Comparison of ENCODE assay signal across 13 cellular contexts in genomic region chr19:54905908-54906511, GRCh38. TPM values are rescaled to one million over a fixed set of nuclear protein-coding genes. Genes with fewer than 3 reads are reported as not detected.
A peak's percentile ranks its signal among the peaks of the same experiment; 100 is the strongest.
DNase-seq lines count a peak whose midpoint lies in the region; ATAC-seq, FAIRE-seq and TF ChIP-seq lines count a peak whose summit lies in the region.
"Had no signal": no experiment of that assay in that cellular context is flagged by ENCODE, and none has a peak within 500 bp of the region (broad histone marks: within the 10 kb centered on the region; RNA-seq: fewer than 3 reads in every experiment).

TSS of gene NCR1 (plus strand) at chr19:54906148. CDS start at chr19:54906188, 40 bp downstream.

- no TSS peak for BruUV-seq in HepG2 (replicated peaks; lab: Mats Ljungman, UMichigan)

- H3K9me3 ChIP-seq in HepG2 (ENCODE audit: low read length) = no peaks in the 10 kb centered on the region

- CTCF ChIA-PET in T-cell (lab: Charles Lee) (interaction anchor here in 1 of 2 donors (0.7 kb wide), 1 partner anchor 12 kb away, joined by 3 read pairs; no protein-coding TSS in a partner anchor), HepG2 (lab: Yijun Ruan, JAX; ENCODE audit: low intra/inter-chr PET ratio, low total read pairs) (no interaction called here)

- no peak within 1 kb of the TSS for H3K4me3 ChIP-seq in HepG2 (replicated peaks in 1 of 3; ENCODE audit: insufficient read depth in 1 of 3, low read depth in 2 of 3, low read length in 3 of 3)

- no peaks in the 10 kb centered on the region for H3K4me1 Mint-ChIP-seq in T-cell

- H3K4me2 ChIP-seq in HepG2 (ENCODE audit: low read depth, low read length) = no peak within 1 kb of the TSS

- no peak within 1 kb of the TSS for H3K27ac ChIP-seq in HepG2 (ENCODE audit: extremely low read length, insufficient read depth, low read length)

- no peak for TF ChIP-seq CTCF in HepG2 (CRISPR knock-in tag; IDR thresholded peaks at IDR 0.05)

- H3K36me3 ChIP-seq in HepG2 (replicated peaks in 1 of 2; ENCODE audit: control insufficient read depth in 1 of 2, insufficient read depth in 2 of 2, low read length in 2 of 2) = no peaks in the 10 kb centered on the region

- H3K36me3 Mint-ChIP-seq in T-cell = no peaks in the 10 kb centered on the region
- H3K36me3 Mint-ChIP-seq: activated naive CD8-positive, alpha-beta T cell; naive B cell had no signal

- peak within 1 kb of the TSS in 2 of 3 donors; percentile 11 to 53 for H3K4me3 Mint-ChIP-seq in T-cell
- H3K4me3 Mint-ChIP-seq: activated naive CD8-positive, alpha-beta T cell; naive B cell had no signal

- no peak within 1 kb of the TSS for H2AFZ ChIP-seq in HepG2 (ENCODE audit: low read length)

- H3K27ac Mint-ChIP-seq in T-cell = no peak within 1 kb of the TSS
- H3K27ac Mint-ChIP-seq: activated naive CD8-positive, alpha-beta T cell; naive B cell had no signal

- H3K9me3 Mint-ChIP-seq in T-cell = peaks cover 0 to 4% (median 0%) of the 10 kb centered on the region in 3 donors

- peaks cover 4 to 8% of the 10 kb centered on the region in 2 donors for H3K27me3 Mint-ChIP-seq in T-cell

- FAIRE-seq in HepG2 (lab: Jason Lieb, UNC) = no peak

- H3K27me3 ChIP-seq in HepG2 (ENCODE audit: control insufficient read depth in 1 of 2, insufficient read depth in 2 of 2, low read length in 2 of 2) = peaks cover 2 to 11% of the 10 kb centered on the region in 2 experiments; a peak in 2 of 5 replicates

- TF ChIP-seq RAD21 in HepG2 (CRISPR knock-in tag; IDR thresholded peaks at IDR 0.05) = no peak

- intact Hi-C loops in HepG2 (cut with micrococcal nuclease; ENCODE audit: unreplicated experiment) = no loop called here

- DNase-seq in activated T-cell treated with anti-CD3 and anti-CD28 coated beads for 48 hours (ENCODE audit: low read depth) (peak; percentile 6), T-cell (peak in 22 of 34 experiments; percentile 5 to 55 (median 22)), HepG2 (ENCODE audit: low spot score) (no peak), iPS-NIHi11 (ENCODE audit: low spot score) (no peak)
- no peak for DNase-seq in activated T-cell treated with anti-CD3 and anti-CD28 coated beads, Interleukin-2, amount 50 U/mL, for 1 hour
- DNase-seq in stimulated activated naive CD8-positive, alpha-beta T cell treated with anti-CD3 and anti-CD28 coated beads, Interleukin-15, Interleukin-2, amounts not matched to agents 100 U/mL and 50 U/mL, for 24 hours = peak; percentile 15
- DNase-seq in stimulated activated naive CD4-positive, alpha-beta T cell (lab: John Stamatoyannopoulos, UW) = no peak
- DNase-seq: naive B cell, NCI-H1105 treated with DMSO at 0.1 percent for 48 hours, NCI-H510A, SIG-M5 had no signal

- no peak for TF ChIP-seq POLR2A in HepG2 (IDR thresholded peaks at IDR 0.05; ENCODE audit: insufficient read depth in 1 of 2, low read depth in 2 of 2, low read length in 2 of 2)

- no peaks in the 10 kb centered on the region for H3K4me1 ChIP-seq in HepG2 (ENCODE audit: insufficient read depth, low read length)

- peak in 3 of 4 experiments; percentile 11 to 40 (median 18) for ATAC-seq in T-cell (replicated peaks in 1 of 4)
- ATAC-seq in HepG2 = peak; percentile 30; the same call in 2 of the 3 replicates
- ATAC-seq in stimulated activated naive CD8-positive, alpha-beta T cell treated with anti-CD3 and anti-CD28 coated beads, Interleukin-15, Interleukin-2, amounts not matched to agents 100 U/mL and 50 U/mL, for 24 hours = peak; percentile 23
- ATAC-seq in GM21619 (IDR thresholded peaks at IDR 0.05; ENCODE audit: unreplicated experiment) = no peak

- no peaks in the 10 kb centered on the region for H4K20me1 ChIP-seq in HepG2 (ENCODE audit: insufficient read depth, low read length)

- 16% methylated on average over 6 of the region's 20 CpGs for WGBS in HepG2 (ENCODE audit: low lambda C conversion rate)

- POLR2A ChIA-PET in T-cell (lab: Charles Lee) = interaction anchor here in 1 of 2 donors (0.5 kb wide), 1 partner anchor 947 kb away, joined by 9 read pairs; no protein-coding TSS in a partner anchor
- POLR2A ChIA-PET in HepG2 (lab: Yijun Ruan, JAX) = no interaction called here

- H3K9ac ChIP-seq in HepG2 (ENCODE audit: insufficient read depth, low read depth, low read length) = no peak within 1 kb of the TSS

- TF ChIP-seq EP300 in HepG2 (IDR thresholded peaks at IDR 0.05; ENCODE audit: low read depth in 2 of 2, low read length in 2 of 2) = no peak
- TF ChIP-seq EP300 in HepG2 (CRISPR knock-in tag; IDR thresholded peaks at IDR 0.05; ENCODE audit: borderline replicate concordance) = no peak

- in situ Hi-C loops in HepG2 (cut with HindIII; ENCODE audit: extremely low pct_ligation_motif_present, low pct_unique_long_range_greater_than_20kb) = no loop called here

- H3K79me2 ChIP-seq in HepG2 (ENCODE audit: insufficient read depth, low read length) = no peaks in the 10 kb centered on the region

TF ChIP-seq in HepG2, 621 proteins besides CTCF, POLR2A, EP300 and RAD21:
- no peak for TF ChIP-seq NR2C2 (CRISPR knock-in tag; IDR thresholded peaks at IDR 0.05; ENCODE audit: borderline replicate concordance)
- no peak for TF ChIP-seq NAIF1 (CRISPR knock-in tag; IDR thresholded peaks at IDR 0.05; ENCODE audit: borderline replicate concordance)
- no peak for TF ChIP-seq ZNF782 (CRISPR knock-in tag; IDR thresholded peaks at IDR 0.05; ENCODE audit: borderline replicate concordance)
- no peak for TF ChIP-seq ZNF619 (CRISPR knock-in tag; IDR thresholded peaks at IDR 0.05)
- TF ChIP-seq ERF (CRISPR knock-in tag; IDR thresholded peaks at IDR 0.05) = no peak

RNA-seq across cellular contexts. Expression of gene NCR1, which starts in this region (rescaled TPM):
- total RNA-seq in T-cell = 10 to 100 TPM in 1 of 5 donors, 1 to 10 TPM in 4; 2.1 to 16.2 (median 3.3) TPM
- not detected in 2 replicates for total RNA-seq in HepG2 (2016; rRNA removed; fragmentation: Illumina TruSeq; extraction: Trizol)
- not detected in 2 replicates for total RNA-seq in HepG2 (2016; cell fraction: cytosol; rRNA removed; fragmentation: Illumina TruSeq; extraction: Trizol; ENCODE audit: low read depth)
- not detected in 2 replicates for total RNA-seq in HepG2 (2016; cell fraction: insoluble cytoplasmic fraction; rRNA removed; fragmentation: Illumina TruSeq; extraction: Trizol)
- total RNA-seq in HepG2 (2016; cell fraction: membrane; rRNA removed; fragmentation: Illumina TruSeq; extraction: Trizol) = not detected in 2 replicates
- total RNA-seq in HepG2 (2016; cell fraction: nucleus; rRNA removed; fragmentation: Illumina TruSeq; extraction: Trizol) = not detected in 2 replicates
- polyA plus RNA-seq in HepG2 (2011; rRNA removed) = not detected in 2 replicates
- not detected in 2 replicates for polyA plus RNA-seq in HepG2 (2011; cell fraction: cytosol; rRNA removed)
- not detected in 2 replicates for polyA plus RNA-seq in HepG2 (2011; cell fraction: nucleus; rRNA removed)
- not detected in 2 replicates for polyA plus RNA-seq in HepG2 (2012)
- polyA plus RNA-seq in HepG2 (2016; cell fraction: cytosol; fragmentation: Illumina TruSeq; extraction: Trizol; ENCODE audit: low read depth) = not detected in 2 replicates
- polyA plus RNA-seq in HepG2 (2016; cell fraction: insoluble cytoplasmic fraction; fragmentation: Illumina TruSeq; extraction: Trizol; ENCODE audit: low read depth) = not detected in 2 replicates
- polyA plus RNA-seq in HepG2 (2016; cell fraction: membrane; fragmentation: Illumina TruSeq; extraction: Trizol; ENCODE audit: low read depth) = not detected in 2 replicates
- polyA plus RNA-seq in HepG2 (2016; cell fraction: nucleus; fragmentation: Illumina TruSeq; extraction: Trizol; ENCODE audit: insufficient read depth, low read depth) = not detected in 2 replicates
- not detected in 2 replicates for polyA minus RNA-seq in HepG2 (2011; rRNA and poly(A)+ RNA removed; ENCODE audit: low replicate concordance)
- polyA minus RNA-seq in HepG2 (2011; cell fraction: cytosol; rRNA and poly(A)+ RNA removed) = not detected in 2 replicates
- polyA minus RNA-seq in HepG2 (2011; cell fraction: nucleus; rRNA and poly(A)+ RNA removed) = not detected in 2 replicates

Comparison
In these comparisons a context has a peak if more than half of its experiments do, and no peak if none do; other contexts are left out.
1. DNase-seq: peak in activated T-cell treated with anti-CD3 and anti-CD28 coated beads for 48 hours (single experiment), T-cell (22 of 34) and stimulated activated naive CD8-positive, alpha-beta T cell treated with anti-CD3 and anti-CD28 coated beads, Interleukin-15, Interleukin-2, amounts not matched to agents 100 U/mL and 50 U/mL, for 24 hours (single experiment); none in activated T-cell treated with anti-CD3 and anti-CD28 coated beads, Interleukin-2, amount 50 U/mL, for 1 hour (single experiment), HepG2 (single experiment), iPS-NIHi11 (single experiment) and stimulated activated naive CD4-positive, alpha-beta T cell (0 of 6).
2. Peak in ATAC-seq in HepG2; RNA of the gene not detected or under 1 TPM.